ENCODE assay signal across 7 cellular contexts in genomic region chr12:108689314-108690190, GRCh38.
DNase-seq lines count a peak whose midpoint lies in the region; FAIRE-seq and TF ChIP-seq lines count a peak whose summit lies in the region.

No MANE protein-coding gene starts in this region.

- in situ Hi-C loops in GM13977 (cut with MboI; ENCODE audit: low pct_unique_long_range_greater_than_20kb, low sequenced_read_pairs, unreplicated experiment): no loop called here

- H3K36me3 ChIP-seq in iPS-18a (ENCODE audit: control insufficient read depth, low read depth, low read length): no peaks in the 10 kb centered on the region

- H3K9me3 ChIP-seq in iPS-18a (ENCODE audit: control insufficient read depth, low read depth, low read length): no peaks in the 10 kb centered on the region

- TF ChIP-seq CTCF in GM13977 (IDR thresholded peaks at IDR 0.05; ENCODE audit: extremely low read depth, insufficient read depth, missing control alignments) (peak; percentile 29), D721Med (IDR thresholded peaks at IDR 0.05; ENCODE audit: insufficient read depth, missing control alignments) (no peak)

- no peaks in the 10 kb centered on the region for H3K27me3 ChIP-seq in iPS-18a (ENCODE audit: control insufficient read depth, insufficient read depth, low read length)

- no peak overlapping the region for H3K4me3 ChIP-seq in iPS-18a (ENCODE audit: low read length)

- DNase-seq in GM13977 (ENCODE audit: low spot score): no peak
- peak; percentile 78 for DNase-seq in NCI-H69 (lab: John Stamatoyannopoulos, UW)
- peak; percentile 59 for DNase-seq in activated naive CD4-positive, alpha-beta T cell treated with anti-CD3 and anti-CD28 coated beads, Interleukin-2, amount 50 U/mL, for 16 hours
- peak; percentile 35 to 51 for DNase-seq in stimulated activated CD4-positive, alpha-beta T cell treated with anti-CD3 and anti-CD28 coated beads, Interleukin-2, amount 100 ng/mL, for 24 hours
- no peak for DNase-seq in NCI-H2029 treated with DMSO at 0.1 percent for 48 hours (lab: John Stamatoyannopoulos, UW)
- DNase-seq in D721Med (ENCODE audit: insufficient read length, low spot score): no peak

- peak overlapping the region; percentile 32 for H3K27ac ChIP-seq in iPS-18a (ENCODE audit: low read length)

- peak overlapping the region; percentile 68 for H3K9ac ChIP-seq in iPS-18a (ENCODE audit: low read length)

- peaks cover 30% of the 10 kb centered on the region for H3K4me1 ChIP-seq in iPS-18a (ENCODE audit: control insufficient read depth, low read depth, low read length)

- no peak for FAIRE-seq in D721Med (lab: Jason Lieb, UNC)

Comparison
In these comparisons a context has a peak if more than half of its experiments do, and no peak if none do; other contexts are left out.
1. DNase-seq: peak in NCI-H69 (single experiment), activated naive CD4-positive, alpha-beta T cell treated with anti-CD3 and anti-CD28 coated beads, Interleukin-2, amount 50 U/mL, for 16 hours (single experiment) and stimulated activated CD4-positive, alpha-beta T cell treated with anti-CD3 and anti-CD28 coated beads, Interleukin-2, amount 100 ng/mL, for 24 hours (2 of 2); none in GM13977 (single experiment), NCI-H2029 treated with DMSO at 0.1 percent for 48 hours (single experiment) and D721Med (single experiment).